33 cellular contexts compared by ENCODE assay signal in the genomic region with DNA sequence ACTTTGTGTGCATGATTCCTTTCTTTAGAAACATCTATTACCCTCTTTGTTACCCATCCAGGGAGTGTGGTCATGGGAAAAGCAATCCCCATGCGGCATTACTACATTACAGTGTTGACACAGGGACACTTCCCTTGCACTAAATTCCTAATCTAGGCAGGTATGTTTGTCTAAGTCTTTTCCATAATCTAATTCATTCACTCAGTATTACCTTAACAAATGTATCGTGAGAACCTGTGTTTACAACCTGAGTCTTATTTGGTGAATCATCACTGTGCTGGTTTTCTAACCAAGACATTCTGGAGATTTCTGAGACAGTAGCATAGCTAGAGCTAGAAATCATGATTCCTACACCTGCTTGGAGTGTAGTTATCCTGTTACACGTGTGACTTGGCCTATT.
DNase-seq lines count a peak whose midpoint lies in the region; ATAC-seq and TF ChIP-seq lines count a peak whose summit lies in the region.
"Had no signal": no experiment of that assay in that cellular context is flagged by ENCODE, and none has a peak within 500 bp of the region (broad histone marks: within the 10 kb centered on the region; RNA-seq: fewer than 3 reads in every experiment).

No MANE protein-coding gene starts in this region.

- no peaks in the 10 kb centered on the region for H3K27me3 ChIP-seq in CD4-positive, alpha-beta T cell (ENCODE audit: control insufficient read depth, insufficient read depth, low read length)
- H3K27me3 ChIP-seq in HUES48 (ENCODE audit: control insufficient read depth, insufficient read depth, low read length) (no peaks in the 10 kb centered on the region), mammary epithelial cell (ENCODE audit: insufficient read depth, low read length) (no peaks in the 10 kb centered on the region)
- H3K27me3 ChIP-seq: BE2C, gastroesophageal sphincter, stomach, tibial artery had no signal

- 44% methylated on average over 3 of the region's 3 CpGs for WGBS in mammary epithelial cell (ENCODE audit: low coverage, missing lambda C conversion rate)

- no peaks in the 10 kb centered on the region for H4K20me1 ChIP-seq in mammary epithelial cell (ENCODE audit: insufficient read depth, low read length)

- POLR2A ChIA-PET in CD4-positive, alpha-beta T cell (lab: Charles Lee), result no interaction called here

- DNase-seq in CD4-positive, alpha-beta T cell, result no peak
- peak; percentile 82 for DNase-seq in mammary epithelial cell
- no peak for DNase-seq in mucosa of descending colon
- DNase-seq in NCI-H2196 treated with DMSO at 0.1 percent for 48 hours (lab: John Stamatoyannopoulos, UW; ENCODE audit: unreplicated experiment), result no peak
- no peak for DNase-seq in hypothalamus (lab: John Stamatoyannopoulos, UW)
- DNase-seq in NCI-H2029 (lab: John Stamatoyannopoulos, UW), result no peak
- DNase-seq: ACHN; activated CD8-positive, alpha-beta T cell treated with anti-CD3 and anti-CD28 coated beads for 36 hours; activated effector memory CD4-positive, alpha-beta T cell treated with Interleukin-2 at 50 U/mL for 16 hours; activated naive CD8-positive, alpha-beta T cell treated with anti-CD3 and anti-CD28 coated beads for 36 hours; aorta; BE2C; caudate nucleus; COR-L47; endodermal cell; HFFc6; midbrain; NCI-H1105; NCI-H2029 treated with DMSO at 0.1 percent for 48 hours; NCI-H2227 treated with DMSO at 0.1 percent for 48 hours; NCI-H748 treated with DMSO at 0.1 percent for 48 hours; RPMI8226; small intestine; stimulated activated CD8-positive, alpha-beta memory T cell treated with anti-CD3 and anti-CD28 coated beads, Interleukin-4, amount 100 ng/mL, for 48 hours; stomach; T-helper 2 cell; tibial artery had no signal

- no peak for TF ChIP-seq CTCF in CD4-positive, alpha-beta T cell (IDR thresholded peaks at IDR 0.05)
- TF ChIP-seq CTCF in mammary epithelial cell (conservative IDR thresholded peaks at IDR 0.05 in 1 of 2, IDR thresholded peaks at IDR 0.05 in 1 of 2; ENCODE audit: extremely low read depth in 1 of 2, insufficient read depth in 1 of 2, low read depth in 1 of 2, low read length in 2 of 2) (no peak), mucosa of descending colon (IDR thresholded peaks at IDR 0.05) (no peak)

- no peak for ATAC-seq in CD4-positive, alpha-beta T cell (ENCODE audit: poor library complexity)
- ATAC-seq in mucosa of descending colon, result peak; percentile 91
- ATAC-seq: activated CD8-positive, alpha-beta T cell treated with anti-CD3 and anti-CD28 coated beads for 36 hours; gastroesophageal sphincter; GM12878; natural killer cell treated with Interleukin-12 subunit alpha and Interleukin-12 subunit beta and Interleukin-15 and Interleukin-18, amount 100 ng/mL, for 72 hours; SK-N-SH treated with all-trans-retinoic acid at 6 μM for 48 hours had no signal

- CTCF ChIA-PET in CD4-positive, alpha-beta T cell (lab: Charles Lee), result no interaction called here
- CTCF ChIA-PET in mammary epithelial cell (lab: Charles Lee; ENCODE audit: low non-redundant PET), result no interaction called here

- no peaks in the 10 kb centered on the region for H3K36me3 Mint-ChIP-seq in CD4-positive, alpha-beta T cell (ENCODE audit: low read depth)
- H3K36me3 Mint-ChIP-seq: activated naive CD8-positive, alpha-beta T cell treated with anti-CD3 and anti-CD28 coated beads for 36 hours; IgD-negative memory B cell; natural killer cell treated with Interleukin-12 subunit alpha and Interleukin-12 subunit beta and Interleukin-15 and Interleukin-18, amount 100 ng/mL, for 72 hours had no signal

- peak overlapping the region; percentile 43 for H3K27ac Mint-ChIP-seq in CD4-positive, alpha-beta T cell
- H3K27ac Mint-ChIP-seq: activated CD8-positive, alpha-beta T cell treated with anti-CD3 and anti-CD28 coated beads for 36 hours; activated naive CD8-positive, alpha-beta T cell treated with anti-CD3 and anti-CD28 coated beads for 36 hours; endodermal cell; HFFc6; IgD-negative memory B cell; natural killer cell treated with Interleukin-12 subunit alpha and Interleukin-12 subunit beta and Interleukin-15 and Interleukin-18, amount 100 ng/mL, for 72 hours had no signal

- no peaks in the 10 kb centered on the region for H3K4me1 ChIP-seq in HUES48 (ENCODE audit: control insufficient read depth, insufficient read depth, low read length)
- peaks cover 39% of the 10 kb centered on the region for H3K4me1 ChIP-seq in mammary epithelial cell (ENCODE audit: insufficient read depth, low read length)
- peaks cover 5% of the 10 kb centered on the region for H3K4me1 ChIP-seq in mucosa of descending colon (ENCODE audit: low read depth)
- H3K4me1 ChIP-seq: tibial artery had no signal

- no TSS peak for BruUV-seq in mammary epithelial cell (replicated peaks; lab: Mats Ljungman, UMichigan)

- no peak overlapping the region for H3K9ac ChIP-seq in HUES48 (ENCODE audit: low read depth, low read length)
- H3K9ac ChIP-seq in mammary epithelial cell (ENCODE audit: insufficient read depth, low read length), result no peak overlapping the region

- H3K4me2 ChIP-seq in mammary epithelial cell (ENCODE audit: insufficient read depth, low read depth, low read length), result peak overlapping the region; percentile 39

- no peaks in the 10 kb centered on the region for H3K9me3 ChIP-seq in CD4-positive, alpha-beta T cell (ENCODE audit: control insufficient read depth, low read length)
- H3K9me3 ChIP-seq in HUES48 (ENCODE audit: control insufficient read depth, insufficient read depth, low read length) (no peaks in the 10 kb centered on the region), mammary epithelial cell (replicated peaks; ENCODE audit: insufficient read depth, low read length) (no peaks in the 10 kb centered on the region), mucosa of descending colon (no peaks in the 10 kb centered on the region)
- H3K9me3 ChIP-seq: BE2C, gastroesophageal sphincter, stomach, tibial artery had no signal

- in situ Hi-C loops in mammary epithelial cell (cut with MboI; ENCODE audit: low sequenced_read_pairs in 2 of 2), result loop anchor here in 1 of 2 donors (10.0 to 25.0 kb wide), 2 partner anchors 147 to 320 kb away; no protein-coding TSS in a partner anchor

- no peaks in the 10 kb centered on the region for H3K79me2 ChIP-seq in mammary epithelial cell (ENCODE audit: insufficient read depth, low read length)

- no peak overlapping the region for H3K27ac ChIP-seq in CD4-positive, alpha-beta T cell (ENCODE audit: low read depth, low read length)
- H3K27ac ChIP-seq in HUES48 (ENCODE audit: low read depth, low read length), result peak overlapping the region; percentile 50
- H3K27ac ChIP-seq in mammary epithelial cell (ENCODE audit: insufficient read depth, low read depth, low read length), result peak overlapping the region; percentile 13
- H3K27ac ChIP-seq: gastroesophageal sphincter, stomach, tibial artery had no signal

- dilution Hi-C loops in mammary epithelial cell (cut with HindIII; ENCODE audit: low sequenced_read_pairs), result no loop called here

- H3K4me3 Mint-ChIP-seq in CD4-positive, alpha-beta T cell, result no peak overlapping the region
- H3K4me3 Mint-ChIP-seq: activated CD8-positive, alpha-beta T cell treated with anti-CD3 and anti-CD28 coated beads for 36 hours; activated naive CD8-positive, alpha-beta T cell treated with anti-CD3 and anti-CD28 coated beads for 36 hours; endodermal cell; HFFc6; IgD-negative memory B cell; natural killer cell treated with Interleukin-12 subunit alpha and Interleukin-12 subunit beta and Interleukin-15 and Interleukin-18, amount 100 ng/mL, for 72 hours had no signal

- intact Hi-C loops in CD4-positive, alpha-beta T cell (cut with DNase I, micrococcal nuclease), result no loop called here
- intact Hi-C loops in mammary epithelial cell (cut with micrococcal nuclease), result no loop called here
- intact Hi-C loops in mucosa of descending colon (cut with DNase I, micrococcal nuclease), result no loop called here

- H3K27me3 Mint-ChIP-seq in CD4-positive, alpha-beta T cell, result no peaks in the 10 kb centered on the region
- H3K27me3 Mint-ChIP-seq: activated naive CD8-positive, alpha-beta T cell treated with anti-CD3 and anti-CD28 coated beads for 36 hours; IgD-negative memory B cell had no signal

- H3K4me3 ChIP-seq in HUES48 (ENCODE audit: low read depth, low read length) (no peak overlapping the region), mammary epithelial cell (replicated peaks in 1 of 3; ENCODE audit: insufficient read depth in 1 of 3, low read depth in 2 of 3, low read length in 3 of 3) (no peak overlapping the region), mucosa of descending colon (no peak overlapping the region)
- H3K4me3 ChIP-seq: gastroesophageal sphincter, GM12878, stomach, tibial artery had no signal

- H3K4me1 Mint-ChIP-seq in CD4-positive, alpha-beta T cell (ENCODE audit: low read depth), result peaks cover 23% of the 10 kb centered on the region

- H3K36me3 ChIP-seq in HUES48 (ENCODE audit: control insufficient read depth, insufficient read depth, low read length) (no peaks in the 10 kb centered on the region), mammary epithelial cell (ENCODE audit: insufficient read depth, low read length) (no peaks in the 10 kb centered on the region), mucosa of descending colon (ENCODE audit: low read depth) (no peaks in the 10 kb centered on the region)
- H3K36me3 ChIP-seq: BE2C, gastroesophageal sphincter, stomach, tibial artery had no signal

- H2AFZ ChIP-seq in mammary epithelial cell (ENCODE audit: low read depth, low read length), result peak overlapping the region; percentile 17

- H3K9me3 Mint-ChIP-seq in CD4-positive, alpha-beta T cell, result no peaks in the 10 kb centered on the region
- H3K9me3 Mint-ChIP-seq: activated CD8-positive, alpha-beta T cell treated with anti-CD3 and anti-CD28 coated beads for 36 hours; activated naive CD8-positive, alpha-beta T cell treated with anti-CD3 and anti-CD28 coated beads for 36 hours; endodermal cell; HFFc6; natural killer cell treated with Interleukin-12 subunit alpha and Interleukin-12 subunit beta and Interleukin-15 and Interleukin-18, amount 100 ng/mL, for 72 hours had no signal
